Comparison of ENCODE assay signal across 34 cellular contexts in genomic region chr13:56019606-56020005, GRCh38.
"Had no signal": no experiment of that assay in that cellular context is flagged by ENCODE, and none has a peak within 500 bp of the region (broad histone marks: within the 10 kb centered on the region; RNA-seq: fewer than 3 reads in every experiment).

No MANE protein-coding gene starts in this region.

- H3K36me3 ChIP-seq: adrenal gland, ascending aorta, brain microvascular endothelial cell, esophagus muscularis mucosa, gastrocnemius medialis had no signal

- H3K4me3 ChIP-seq: adrenal gland, ascending aorta, esophagus muscularis mucosa, gastrocnemius medialis had no signal

- H3K9me3 ChIP-seq: ascending aorta, gastrocnemius medialis had no signal

- H3K27ac ChIP-seq: adrenal gland, ascending aorta, brain microvascular endothelial cell, esophagus muscularis mucosa, foreskin keratinocyte, gastrocnemius medialis had no signal

- ATAC-seq: activated CD4-positive, alpha-beta T cell treated with anti-CD3 and anti-CD28 coated beads for 36 hours; activated CD8-positive, alpha-beta memory T cell treated with anti-CD3 and anti-CD28 coated beads, Interleukin-2, amount 10 ng/mL, durations not matched to agents 7 days and 5 days; activated CD8-positive, alpha-beta T cell treated with anti-CD3 and anti-CD28 coated beads, Interleukin-2, amount 10 ng/mL, durations not matched to agents 7 days and 5 days; activated naive CD8-positive, alpha-beta T cell treated with anti-CD3 and anti-CD28 coated beads, Interleukin-2, amount 50 U/mL, for 24 hours; effector memory CD8-positive, alpha-beta T cell; foreskin keratinocyte; gastrocnemius medialis; T-cell had no signal

- H3K4me3 Mint-ChIP-seq: activated CD4-positive, alpha-beta memory T cell treated with anti-CD3 and anti-CD28 coated beads for 36 hours; activated CD4-positive, alpha-beta T cell treated with anti-CD3 and anti-CD28 coated beads for 36 hours; activated CD4-positive, alpha-beta T cell treated with anti-CD3 and anti-CD28 coated beads, Interleukin-2, amount 10 ng/mL, durations not matched to agents 24 days and 14 days; activated CD8-positive, alpha-beta memory T cell treated with anti-CD3 and anti-CD28 coated beads, Interleukin-2, amount 10 ng/mL, durations not matched to agents 7 days and 5 days; activated CD8-positive, alpha-beta T cell treated with anti-CD3 and anti-CD28 coated beads, Interleukin-2, amount 10 ng/mL, durations not matched to agents 7 days and 5 days; activated naive CD4-positive, alpha-beta T cell treated with anti-CD3 and anti-CD28 coated beads for 36 hours; activated naive CD4-positive, alpha-beta T cell treated with anti-CD3 and anti-CD28 coated beads, Interleukin-2, amount 50 U/mL, for 24 hours; activated naive CD8-positive, alpha-beta T cell treated with anti-CD3 and anti-CD28 coated beads for 36 hours; activated naive CD8-positive, alpha-beta T cell treated with anti-CD3 and anti-CD28 coated beads, Interleukin-2, amount 50 U/mL, for 24 hours; activated T-helper 1 cell treated with anti-CD3 and anti-CD28 coated beads, Interleukin-12 subunit alpha, Interleukin-12 subunit beta, Interleukin-2, Interleukin-4 antibody, amounts not matched to agents 30 ng/mL and 10 ng/mL and 1 ng/mL, durations not matched to agents 14 hours and 24 hours and 36 hours; central memory CD8-positive, alpha-beta T cell; effector memory CD8-positive, alpha-beta T cell; T-cell; T-helper 1 cell treated with Interleukin-12 subunit alpha and Interleukin-12 subunit beta and Interleukin-4 antibody, amounts not matched to agents 30 μg/mL and 1 μg/mL, for 36 hours had no signal

- H3K4me1 ChIP-seq: adrenal gland, ascending aorta, esophagus muscularis mucosa, foreskin keratinocyte, gastrocnemius medialis had no signal

- H3K27me3 Mint-ChIP-seq: activated CD4-positive, alpha-beta memory T cell treated with anti-CD3 and anti-CD28 coated beads for 36 hours; activated CD4-positive, alpha-beta T cell treated with anti-CD3 and anti-CD28 coated beads for 36 hours; activated CD4-positive, alpha-beta T cell treated with anti-CD3 and anti-CD28 coated beads, Interleukin-2, amount 10 ng/mL, durations not matched to agents 24 days and 14 days; activated CD8-positive, alpha-beta memory T cell treated with anti-CD3 and anti-CD28 coated beads, Interleukin-2, amount 10 ng/mL, durations not matched to agents 7 days and 5 days; activated naive CD4-positive, alpha-beta T cell treated with anti-CD3 and anti-CD28 coated beads, Interleukin-2, amount 50 U/mL, for 24 hours; activated naive CD8-positive, alpha-beta T cell treated with anti-CD3 and anti-CD28 coated beads for 36 hours; activated naive CD8-positive, alpha-beta T cell treated with anti-CD3 and anti-CD28 coated beads, Interleukin-2, amount 50 U/mL, for 24 hours; central memory CD8-positive, alpha-beta T cell; effector memory CD8-positive, alpha-beta T cell; T-cell had no signal

- H3K27me3 ChIP-seq: adrenal gland, ascending aorta, brain microvascular endothelial cell, esophagus muscularis mucosa, foreskin keratinocyte, gastrocnemius medialis had no signal

- H3K27ac Mint-ChIP-seq: activated CD4-positive, alpha-beta memory T cell treated with anti-CD3 and anti-CD28 coated beads for 36 hours; activated CD4-positive, alpha-beta T cell treated with anti-CD3 and anti-CD28 coated beads for 36 hours; activated CD4-positive, alpha-beta T cell treated with anti-CD3 and anti-CD28 coated beads, Interleukin-2, amount 10 ng/mL, durations not matched to agents 24 days and 14 days; activated CD8-positive, alpha-beta memory T cell treated with anti-CD3 and anti-CD28 coated beads, Interleukin-2, amount 10 ng/mL, durations not matched to agents 7 days and 5 days; activated CD8-positive, alpha-beta T cell treated with anti-CD3 and anti-CD28 coated beads, Interleukin-2, amount 10 ng/mL, durations not matched to agents 7 days and 5 days; activated naive CD4-positive, alpha-beta T cell treated with anti-CD3 and anti-CD28 coated beads for 36 hours; activated naive CD4-positive, alpha-beta T cell treated with anti-CD3 and anti-CD28 coated beads, Interleukin-2, amount 50 U/mL, for 24 hours; activated naive CD8-positive, alpha-beta T cell treated with anti-CD3 and anti-CD28 coated beads for 36 hours; activated naive CD8-positive, alpha-beta T cell treated with anti-CD3 and anti-CD28 coated beads, Interleukin-2, amount 50 U/mL, for 24 hours; activated T-helper 1 cell treated with anti-CD3 and anti-CD28 coated beads, Interleukin-12 subunit alpha, Interleukin-12 subunit beta, Interleukin-2, Interleukin-4 antibody, amounts not matched to agents 30 ng/mL and 10 ng/mL and 1 ng/mL, durations not matched to agents 14 hours and 24 hours and 36 hours; activated T-helper 2 cell treated with anti-CD3 and anti-CD28 coated beads, Interferon-gamma antibody, Interleukin-2, Interleukin-4, amounts not matched to agents 10 μg/mL and 5 μg/mL and 100 μg/mL, durations not matched to agents 14 hours and 24 hours and 36 hours; effector memory CD8-positive, alpha-beta T cell; T-cell; T-helper 1 cell treated with Interleukin-12 subunit alpha and Interleukin-12 subunit beta and Interleukin-4 antibody, amounts not matched to agents 30 μg/mL and 1 μg/mL, for 36 hours had no signal

- DNase-seq: activated CD4-positive, alpha-beta memory T cell treated with anti-CD3 and anti-CD28 coated beads for 36 hours; activated CD4-positive, alpha-beta T cell treated with anti-CD3 and anti-CD28 coated beads for 36 hours; activated CD4-positive, alpha-beta T cell treated with anti-CD3 and anti-CD28 coated beads, Interleukin-2, amount 10 ng/mL, durations not matched to agents 24 days and 14 days; activated CD4-positive, CD25-positive, alpha-beta regulatory T cell; activated CD4-positive, CD25-positive, alpha-beta regulatory T cell treated with anti-CD3 and anti-CD28 coated beads, Interleukin-2, amount 50 U/mL, for 72 hours; activated CD8-positive, alpha-beta memory T cell treated with anti-CD3 and anti-CD28 coated beads, Interleukin-2, amount 10 ng/mL, durations not matched to agents 7 days and 5 days; activated CD8-positive, alpha-beta memory T cell treated with anti-CD3 and anti-CD28 coated beads, Interleukin-2, amount 50 U/mL, for 4 hours; activated CD8-positive, alpha-beta T cell treated with anti-CD3 and anti-CD28 coated beads, Interleukin-2, amount 10 ng/mL, durations not matched to agents 7 days and 5 days; activated effector memory CD4-positive, alpha-beta T cell treated with anti-CD3 and anti-CD28 coated beads, Interleukin-2, amount 50 U/mL, for 16 hours; activated naive CD4-positive, alpha-beta T cell treated with anti-CD3 and anti-CD28 coated beads for 36 hours; activated naive CD8-positive, alpha-beta T cell treated with anti-CD3 and anti-CD28 coated beads for 36 hours; activated naive CD8-positive, alpha-beta T cell treated with anti-CD3 and anti-CD28 coated beads, Interleukin-2, amount 50 U/mL, for 24 hours; activated T-cell treated with anti-CD3 and anti-CD28 coated beads, Interleukin-2, amount 50 U/mL, for 1 hour; activated T-cell treated with anti-CD3 and anti-CD28 coated beads, Interleukin-2, amount 50 U/mL, for 48 hours; adrenal gland; amygdala; brain microvascular endothelial cell; cortex of kidney; dermis blood vessel endothelial cell; effector CD4-positive, alpha-beta T cell; effector memory CD8-positive, alpha-beta T cell; erythroblast; foreskin keratinocyte; gastrocnemius medialis; SW 1271; T-cell; T-helper 9 cell had no signal

- H3K4me1 Mint-ChIP-seq: activated CD4-positive, alpha-beta T cell treated with anti-CD3 and anti-CD28 coated beads for 36 hours; activated CD4-positive, alpha-beta T cell treated with anti-CD3 and anti-CD28 coated beads, Interleukin-2, amount 10 ng/mL, durations not matched to agents 24 days and 14 days; activated CD8-positive, alpha-beta memory T cell treated with anti-CD3 and anti-CD28 coated beads, Interleukin-2, amount 10 ng/mL, durations not matched to agents 7 days and 5 days; activated naive CD4-positive, alpha-beta T cell treated with anti-CD3 and anti-CD28 coated beads, Interleukin-2, amount 50 U/mL, for 24 hours; activated naive CD8-positive, alpha-beta T cell treated with anti-CD3 and anti-CD28 coated beads for 36 hours; activated naive CD8-positive, alpha-beta T cell treated with anti-CD3 and anti-CD28 coated beads, Interleukin-2, amount 50 U/mL, for 24 hours; central memory CD8-positive, alpha-beta T cell; T-cell had no signal

- H3K36me3 Mint-ChIP-seq: activated CD4-positive, alpha-beta memory T cell treated with anti-CD3 and anti-CD28 coated beads for 36 hours; activated CD8-positive, alpha-beta memory T cell treated with anti-CD3 and anti-CD28 coated beads, Interleukin-2, amount 10 ng/mL, durations not matched to agents 7 days and 5 days; activated naive CD4-positive, alpha-beta T cell treated with anti-CD3 and anti-CD28 coated beads, Interleukin-2, amount 50 U/mL, for 24 hours; activated naive CD8-positive, alpha-beta T cell treated with anti-CD3 and anti-CD28 coated beads for 36 hours; T-cell had no signal
